Comparison of ENCODE assay signal across 1 cellular context in the genomic region with DNA sequence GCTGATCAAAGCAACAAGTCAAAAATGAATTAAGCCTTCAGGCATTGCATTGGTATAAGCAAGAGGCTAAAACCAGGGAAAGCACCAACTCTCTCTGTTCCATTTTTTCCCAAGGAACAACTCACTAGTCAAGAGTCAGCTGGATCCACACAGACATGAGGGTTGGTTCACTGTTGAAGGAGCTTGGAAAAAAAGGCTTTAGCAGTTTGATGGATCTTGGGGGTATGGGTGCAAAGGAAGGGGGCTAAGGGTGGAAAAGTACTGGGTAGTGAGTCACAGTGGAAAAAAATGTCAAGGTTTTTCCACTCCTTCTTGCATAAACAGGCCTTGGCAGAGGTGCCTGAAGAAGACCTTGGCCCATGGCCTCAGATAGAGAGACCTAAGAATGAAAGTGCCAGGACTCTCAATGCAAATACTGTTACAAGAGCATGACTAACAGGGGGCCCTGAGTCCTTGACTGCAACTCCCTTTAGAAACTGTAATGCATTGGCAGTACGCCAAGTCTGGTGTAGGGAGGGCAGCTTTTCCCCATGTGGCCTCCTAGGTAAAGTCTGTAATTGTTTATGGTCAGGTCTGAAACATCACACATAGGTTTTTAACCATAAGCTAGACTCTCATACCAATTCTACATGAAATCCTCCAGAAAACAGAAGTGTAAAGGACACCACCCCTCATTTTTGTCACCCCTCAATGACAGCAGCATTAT.
TF ChIP-seq lines count a peak whose summit lies in the region.

No MANE protein-coding gene starts in this region.

TF ChIP-seq in HEK293, 187 proteins besides CTCF, POLR2A, EP300 and RAD21 (continued from another document):
- TF ChIP-seq, protein P1, sequence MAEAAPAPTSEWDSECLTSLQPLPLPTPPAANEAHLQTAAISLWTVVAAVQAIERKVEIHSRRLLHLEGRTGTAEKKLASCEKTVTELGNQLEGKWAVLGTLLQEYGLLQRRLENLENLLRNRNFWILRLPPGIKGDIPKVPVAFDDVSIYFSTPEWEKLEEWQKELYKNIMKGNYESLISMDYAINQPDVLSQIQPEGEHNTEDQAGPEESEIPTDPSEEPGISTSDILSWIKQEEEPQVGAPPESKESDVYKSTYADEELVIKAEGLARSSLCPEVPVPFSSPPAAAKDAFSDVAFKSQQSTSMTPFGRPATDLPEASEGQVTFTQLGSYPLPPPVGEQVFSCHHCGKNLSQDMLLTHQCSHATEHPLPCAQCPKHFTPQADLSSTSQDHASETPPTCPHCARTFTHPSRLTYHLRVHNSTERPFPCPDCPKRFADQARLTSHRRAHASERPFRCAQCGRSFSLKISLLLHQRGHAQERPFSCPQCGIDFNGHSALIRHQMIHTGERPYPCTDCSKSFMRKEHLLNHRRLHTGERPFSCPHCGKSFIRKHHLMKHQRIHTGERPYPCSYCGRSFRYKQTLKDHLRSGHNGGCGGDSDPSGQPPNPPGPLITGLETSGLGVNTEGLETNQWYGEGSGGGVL (tag by site-specific recombination; IDR thresholded peaks at IDR 0.05) = 0 out of 2 replicates have a peak, but pooled peaks have one; percentile 20
- TF ChIP-seq, protein P2, sequence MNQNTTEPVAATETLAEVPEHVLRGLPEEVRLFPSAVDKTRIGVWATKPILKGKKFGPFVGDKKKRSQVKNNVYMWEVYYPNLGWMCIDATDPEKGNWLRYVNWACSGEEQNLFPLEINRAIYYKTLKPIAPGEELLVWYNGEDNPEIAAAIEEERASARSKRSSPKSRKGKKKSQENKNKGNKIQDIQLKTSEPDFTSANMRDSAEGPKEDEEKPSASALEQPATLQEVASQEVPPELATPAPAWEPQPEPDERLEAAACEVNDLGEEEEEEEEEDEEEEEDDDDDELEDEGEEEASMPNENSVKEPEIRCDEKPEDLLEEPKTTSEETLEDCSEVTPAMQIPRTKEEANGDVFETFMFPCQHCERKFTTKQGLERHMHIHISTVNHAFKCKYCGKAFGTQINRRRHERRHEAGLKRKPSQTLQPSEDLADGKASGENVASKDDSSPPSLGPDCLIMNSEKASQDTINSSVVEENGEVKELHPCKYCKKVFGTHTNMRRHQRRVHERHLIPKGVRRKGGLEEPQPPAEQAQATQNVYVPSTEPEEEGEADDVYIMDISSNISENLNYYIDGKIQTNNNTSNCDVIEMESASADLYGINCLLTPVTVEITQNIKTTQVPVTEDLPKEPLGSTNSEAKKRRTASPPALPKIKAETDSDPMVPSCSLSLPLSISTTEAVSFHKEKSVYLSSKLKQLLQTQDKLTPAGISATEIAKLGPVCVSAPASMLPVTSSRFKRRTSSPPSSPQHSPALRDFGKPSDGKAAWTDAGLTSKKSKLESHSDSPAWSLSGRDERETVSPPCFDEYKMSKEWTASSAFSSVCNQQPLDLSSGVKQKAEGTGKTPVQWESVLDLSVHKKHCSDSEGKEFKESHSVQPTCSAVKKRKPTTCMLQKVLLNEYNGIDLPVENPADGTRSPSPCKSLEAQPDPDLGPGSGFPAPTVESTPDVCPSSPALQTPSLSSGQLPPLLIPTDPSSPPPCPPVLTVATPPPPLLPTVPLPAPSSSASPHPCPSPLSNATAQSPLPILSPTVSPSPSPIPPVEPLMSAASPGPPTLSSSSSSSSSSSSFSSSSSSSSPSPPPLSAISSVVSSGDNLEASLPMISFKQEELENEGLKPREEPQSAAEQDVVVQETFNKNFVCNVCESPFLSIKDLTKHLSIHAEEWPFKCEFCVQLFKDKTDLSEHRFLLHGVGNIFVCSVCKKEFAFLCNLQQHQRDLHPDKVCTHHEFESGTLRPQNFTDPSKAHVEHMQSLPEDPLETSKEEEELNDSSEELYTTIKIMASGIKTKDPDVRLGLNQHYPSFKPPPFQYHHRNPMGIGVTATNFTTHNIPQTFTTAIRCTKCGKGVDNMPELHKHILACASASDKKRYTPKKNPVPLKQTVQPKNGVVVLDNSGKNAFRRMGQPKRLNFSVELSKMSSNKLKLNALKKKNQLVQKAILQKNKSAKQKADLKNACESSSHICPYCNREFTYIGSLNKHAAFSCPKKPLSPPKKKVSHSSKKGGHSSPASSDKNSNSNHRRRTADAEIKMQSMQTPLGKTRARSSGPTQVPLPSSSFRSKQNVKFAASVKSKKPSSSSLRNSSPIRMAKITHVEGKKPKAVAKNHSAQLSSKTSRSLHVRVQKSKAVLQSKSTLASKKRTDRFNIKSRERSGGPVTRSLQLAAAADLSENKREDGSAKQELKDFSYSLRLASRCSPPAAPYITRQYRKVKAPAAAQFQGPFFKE (tag by site-specific recombination; IDR thresholded peaks at IDR 0.05; ENCODE audit: borderline replicate concordance) = no peak
- TF ChIP-seq MZF1 (tag by site-specific recombination; IDR thresholded peaks at IDR 0.05; ENCODE audit: borderline replicate concordance) (0 out of 2 replicates have a peak, but pooled peaks have one; percentile 48), ZNF664 (tag by site-specific recombination; IDR thresholded peaks at IDR 0.05) (no peak), SCRT2 (tag by site-specific recombination; IDR thresholded peaks at IDR 0.05) (peak; percentile 61; the same call in 1 of the 2 replicates), ZNF623 (tag by site-specific recombination; IDR thresholded peaks at IDR 0.05) (no peak), PRDM1 (tag by site-specific recombination; IDR thresholded peaks at IDR 0.05) (0 out of 2 replicates have a peak, but pooled peaks have one; percentile 4), WT1 (tag by site-specific recombination; IDR thresholded peaks at IDR 0.05) (peak; percentile 83), ZNF239 (tag by site-specific recombination; IDR thresholded peaks at IDR 0.05) (no peak), ZNF747 (tag by site-specific recombination; IDR thresholded peaks at IDR 0.05) (no peak), SETDB1 (IDR thresholded peaks at IDR 0.05; ENCODE audit: insufficient read length, low read length) (no peak), ZIC2 (tag by site-specific recombination; IDR thresholded peaks at IDR 0.05) (no peak), HOXD13 (CRISPR knock-in tag; IDR thresholded peaks at IDR 0.05; ENCODE audit: borderline replicate concordance) (no peak), ZNF549 (tag by site-specific recombination; IDR thresholded peaks at IDR 0.05) (peak; percentile 42), OSR2 (tag by site-specific recombination; IDR thresholded peaks at IDR 0.05) (no peak), ZNF366 (tag by site-specific recombination; conservative IDR thresholded peaks at IDR 0.05) (peak; percentile 69), HOXA7 (CRISPR knock-in tag; IDR thresholded peaks at IDR 0.05; ENCODE audit: borderline replicate concordance) (no peak), KLF16 (tag by site-specific recombination; IDR thresholded peaks at IDR 0.05) (no peak), ZNF558 (tag by site-specific recombination; IDR thresholded peaks at IDR 0.05) (0 out of 2 replicates have a peak, but pooled peaks have one; percentile 16), ZFP41 (tag by site-specific recombination; IDR thresholded peaks at IDR 0.05; ENCODE audit: borderline replicate concordance) (no peak), SP2 (tag by site-specific recombination; IDR thresholded peaks at IDR 0.05) (no peak), TRIM28 (IDR thresholded peaks at IDR 0.05; ENCODE audit: borderline replicate concordance, low read length) (peak; percentile 12; the same call in 1 of the 2 replicates), ZNF335 (tag by site-specific recombination; conservative IDR thresholded peaks at IDR 0.05) (peak; percentile 45), ZBTB21 (tag by site-specific recombination; IDR thresholded peaks at IDR 0.05) (no peak)
- TF ChIP-seq, protein P3, sequence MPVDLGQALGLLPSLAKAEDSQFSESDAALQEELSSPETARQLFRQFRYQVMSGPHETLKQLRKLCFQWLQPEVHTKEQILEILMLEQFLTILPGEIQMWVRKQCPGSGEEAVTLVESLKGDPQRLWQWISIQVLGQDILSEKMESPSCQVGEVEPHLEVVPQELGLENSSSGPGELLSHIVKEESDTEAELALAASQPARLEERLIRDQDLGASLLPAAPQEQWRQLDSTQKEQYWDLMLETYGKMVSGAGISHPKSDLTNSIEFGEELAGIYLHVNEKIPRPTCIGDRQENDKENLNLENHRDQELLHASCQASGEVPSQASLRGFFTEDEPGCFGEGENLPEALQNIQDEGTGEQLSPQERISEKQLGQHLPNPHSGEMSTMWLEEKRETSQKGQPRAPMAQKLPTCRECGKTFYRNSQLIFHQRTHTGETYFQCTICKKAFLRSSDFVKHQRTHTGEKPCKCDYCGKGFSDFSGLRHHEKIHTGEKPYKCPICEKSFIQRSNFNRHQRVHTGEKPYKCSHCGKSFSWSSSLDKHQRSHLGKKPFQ (tag by site-specific recombination; IDR thresholded peaks at IDR 0.05) = no peak
- TF ChIP-seq, protein P4, sequence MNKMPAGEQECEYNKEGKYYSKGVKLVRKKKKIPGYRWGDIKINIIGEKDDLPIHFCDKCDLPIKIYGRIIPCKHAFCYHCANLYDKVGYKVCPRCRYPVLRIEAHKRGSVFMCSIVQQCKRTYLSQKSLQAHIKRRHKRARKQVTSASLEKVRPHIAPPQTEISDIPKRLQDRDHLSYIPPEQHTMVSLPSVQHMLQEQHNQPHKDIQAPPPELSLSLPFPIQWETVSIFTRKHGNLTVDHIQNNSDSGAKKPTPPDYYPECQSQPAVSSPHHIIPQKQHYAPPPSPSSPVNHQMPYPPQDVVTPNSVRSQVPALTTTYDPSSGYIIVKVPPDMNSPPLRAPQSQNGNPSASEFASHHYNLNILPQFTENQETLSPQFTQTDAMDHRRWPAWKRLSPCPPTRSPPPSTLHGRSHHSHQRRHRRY (tag by site-specific recombination; IDR thresholded peaks at IDR 0.05) = no peak
- TF ChIP-seq, protein P5, sequence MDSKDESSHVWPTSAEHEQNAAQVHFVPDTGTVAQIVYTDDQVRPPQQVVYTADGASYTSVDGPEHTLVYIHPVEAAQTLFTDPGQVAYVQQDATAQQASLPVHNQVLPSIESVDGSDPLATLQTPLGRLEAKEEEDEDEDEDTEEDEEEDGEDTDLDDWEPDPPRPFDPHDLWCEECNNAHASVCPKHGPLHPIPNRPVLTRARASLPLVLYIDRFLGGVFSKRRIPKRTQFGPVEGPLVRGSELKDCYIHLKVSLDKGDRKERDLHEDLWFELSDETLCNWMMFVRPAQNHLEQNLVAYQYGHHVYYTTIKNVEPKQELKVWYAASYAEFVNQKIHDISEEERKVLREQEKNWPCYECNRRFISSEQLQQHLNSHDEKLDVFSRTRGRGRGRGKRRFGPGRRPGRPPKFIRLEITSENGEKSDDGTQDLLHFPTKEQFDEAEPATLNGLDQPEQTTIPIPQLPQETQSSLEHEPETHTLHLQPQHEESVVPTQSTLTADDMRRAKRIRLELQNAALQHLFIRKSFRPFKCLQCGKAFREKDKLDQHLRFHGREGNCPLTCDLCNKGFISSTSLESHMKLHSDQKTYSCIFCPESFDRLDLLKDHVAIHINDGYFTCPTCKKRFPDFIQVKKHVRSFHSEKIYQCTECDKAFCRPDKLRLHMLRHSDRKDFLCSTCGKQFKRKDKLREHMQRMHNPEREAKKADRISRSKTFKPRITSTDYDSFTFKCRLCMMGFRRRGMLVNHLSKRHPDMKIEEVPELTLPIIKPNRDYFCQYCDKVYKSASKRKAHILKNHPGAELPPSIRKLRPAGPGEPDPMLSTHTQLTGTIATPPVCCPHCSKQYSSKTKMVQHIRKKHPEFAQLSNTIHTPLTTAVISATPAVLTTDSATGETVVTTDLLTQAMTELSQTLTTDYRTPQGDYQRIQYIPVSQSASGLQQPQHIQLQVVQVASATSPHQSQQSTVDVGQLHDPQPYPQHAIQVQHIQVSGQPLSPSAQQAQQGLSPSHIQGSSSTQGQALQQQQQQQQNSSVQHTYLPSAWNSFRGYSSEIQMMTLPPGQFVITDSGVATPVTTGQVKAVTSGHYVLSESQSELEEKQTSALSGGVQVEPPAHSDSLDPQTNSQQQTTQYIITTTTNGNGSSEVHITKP (tag by site-specific recombination; IDR thresholded peaks at IDR 0.05) = no peak
- TF ChIP-seq, protein P6, sequence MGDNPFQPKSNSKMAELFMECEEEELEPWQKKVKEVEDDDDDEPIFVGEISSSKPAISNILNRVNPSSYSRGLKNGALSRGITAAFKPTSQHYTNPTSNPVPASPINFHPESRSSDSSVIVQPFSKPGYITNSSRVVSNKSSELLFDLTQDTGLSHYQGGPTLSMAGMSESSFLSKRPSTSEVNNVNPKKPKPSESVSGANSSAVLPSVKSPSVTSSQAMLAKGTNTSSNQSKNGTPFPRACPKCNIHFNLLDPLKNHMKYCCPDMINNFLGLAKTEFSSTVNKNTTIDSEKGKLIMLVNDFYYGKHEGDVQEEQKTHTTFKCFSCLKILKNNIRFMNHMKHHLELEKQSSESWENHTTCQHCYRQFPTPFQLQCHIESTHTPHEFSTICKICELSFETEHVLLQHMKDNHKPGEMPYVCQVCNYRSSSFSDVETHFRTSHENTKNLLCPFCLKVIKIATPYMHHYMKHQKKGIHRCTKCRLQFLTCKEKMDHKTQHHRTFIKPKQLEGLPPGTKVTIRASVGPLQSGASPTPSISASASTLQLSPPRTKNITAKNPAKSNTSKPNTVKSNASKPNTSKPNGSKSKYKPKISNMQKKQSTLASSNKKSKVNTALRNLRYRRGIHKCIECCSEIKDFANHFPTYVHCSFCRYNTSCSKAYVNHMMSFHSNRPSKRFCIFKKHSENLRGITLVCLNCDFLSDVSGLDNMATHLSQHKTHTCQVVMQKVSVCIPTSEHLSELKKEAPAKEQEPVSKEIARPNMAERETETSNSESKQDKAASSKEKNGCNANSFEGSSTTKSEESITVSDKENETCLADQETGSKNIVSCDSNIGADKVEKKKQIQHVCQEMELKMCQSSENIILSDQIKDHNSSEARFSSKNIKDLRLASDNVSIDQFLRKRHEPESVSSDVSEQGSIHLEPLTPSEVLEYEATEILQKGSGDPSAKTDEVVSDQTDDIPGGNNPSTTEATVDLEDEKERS (tag by site-specific recombination; IDR thresholded peaks at IDR 0.05) = no peak
- TF ChIP-seq, protein P7, sequence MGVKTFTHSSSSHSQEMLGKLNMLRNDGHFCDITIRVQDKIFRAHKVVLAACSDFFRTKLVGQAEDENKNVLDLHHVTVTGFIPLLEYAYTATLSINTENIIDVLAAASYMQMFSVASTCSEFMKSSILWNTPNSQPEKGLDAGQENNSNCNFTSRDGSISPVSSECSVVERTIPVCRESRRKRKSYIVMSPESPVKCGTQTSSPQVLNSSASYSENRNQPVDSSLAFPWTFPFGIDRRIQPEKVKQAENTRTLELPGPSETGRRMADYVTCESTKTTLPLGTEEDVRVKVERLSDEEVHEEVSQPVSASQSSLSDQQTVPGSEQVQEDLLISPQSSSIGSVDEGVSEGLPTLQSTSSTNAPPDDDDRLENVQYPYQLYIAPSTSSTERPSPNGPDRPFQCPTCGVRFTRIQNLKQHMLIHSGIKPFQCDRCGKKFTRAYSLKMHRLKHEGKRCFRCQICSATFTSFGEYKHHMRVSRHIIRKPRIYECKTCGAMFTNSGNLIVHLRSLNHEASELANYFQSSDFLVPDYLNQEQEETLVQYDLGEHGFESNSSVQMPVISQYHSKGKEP (tag by site-specific recombination; IDR thresholded peaks at IDR 0.05) = 0 out of 2 replicates have a peak, but pooled peaks have one; percentile 46
- TF ChIP-seq, protein P8, sequence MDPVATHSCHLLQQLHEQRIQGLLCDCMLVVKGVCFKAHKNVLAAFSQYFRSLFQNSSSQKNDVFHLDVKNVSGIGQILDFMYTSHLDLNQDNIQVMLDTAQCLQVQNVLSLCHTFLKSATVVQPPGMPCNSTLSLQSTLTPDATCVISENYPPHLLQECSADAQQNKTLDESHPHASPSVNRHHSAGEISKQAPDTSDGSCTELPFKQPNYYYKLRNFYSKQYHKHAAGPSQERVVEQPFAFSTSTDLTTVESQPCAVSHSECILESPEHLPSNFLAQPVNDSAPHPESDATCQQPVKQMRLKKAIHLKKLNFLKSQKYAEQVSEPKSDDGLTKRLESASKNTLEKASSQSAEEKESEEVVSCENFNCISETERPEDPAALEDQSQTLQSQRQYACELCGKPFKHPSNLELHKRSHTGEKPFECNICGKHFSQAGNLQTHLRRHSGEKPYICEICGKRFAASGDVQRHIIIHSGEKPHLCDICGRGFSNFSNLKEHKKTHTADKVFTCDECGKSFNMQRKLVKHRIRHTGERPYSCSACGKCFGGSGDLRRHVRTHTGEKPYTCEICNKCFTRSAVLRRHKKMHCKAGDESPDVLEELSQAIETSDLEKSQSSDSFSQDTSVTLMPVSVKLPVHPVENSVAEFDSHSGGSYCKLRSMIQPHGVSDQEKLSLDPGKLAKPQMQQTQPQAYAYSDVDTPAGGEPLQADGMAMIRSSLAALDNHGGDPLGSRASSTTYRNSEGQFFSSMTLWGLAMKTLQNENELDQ (tag by site-specific recombination; IDR thresholded peaks at IDR 0.05; ENCODE audit: low read depth) = no peak
